In the genomic region with DNA sequence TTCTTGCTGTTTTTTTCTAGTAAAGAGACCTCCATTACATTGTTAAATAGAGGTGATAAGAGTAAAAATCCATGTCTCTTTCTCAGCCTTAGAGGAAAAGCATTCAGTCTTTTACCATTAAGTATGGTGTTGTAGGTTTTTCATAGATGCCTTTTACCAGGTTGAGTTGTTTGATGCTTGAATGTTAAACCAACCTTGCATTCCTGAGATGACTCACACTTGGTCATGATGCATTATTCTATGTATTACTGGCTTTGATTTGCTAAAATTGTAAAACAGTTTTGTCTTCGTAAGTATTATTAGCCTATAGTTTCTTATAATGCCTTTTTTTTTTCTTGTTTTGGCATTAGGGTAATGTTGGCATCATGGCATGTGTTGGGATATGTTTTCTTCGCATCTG, we compare ENCODE assay signal across 19 cellular contexts. TPM values are rescaled to one million over a fixed set of nuclear protein-coding genes. Genes with fewer than 3 reads are reported as not detected.
DNase-seq lines count a peak whose midpoint lies in the region; ATAC-seq and TF ChIP-seq lines count a peak whose summit lies in the region.
"Had no signal": no experiment of that assay in that cellular context is flagged by ENCODE, and none has a peak within 500 bp of the region (broad histone marks: within the 10 kb centered on the region; RNA-seq: fewer than 3 reads in every experiment).

No MANE protein-coding gene starts in this region.

- intact Hi-C loops in activated naive CD4-positive, alpha-beta T cell treated with anti-CD3 and anti-CD28 coated beads for 36 hours (cut with micrococcal nuclease) = no loop called here
- intact Hi-C loops in Right ventricle myocardium inferior (cut with DNase I) = no loop called here

- peak overlapping the region; percentile 33 for H3K27ac Mint-ChIP-seq in activated naive CD4-positive, alpha-beta T cell treated with anti-CD3 and anti-CD28 coated beads, Interleukin-2, amount 50 U/mL, for 24 hours
- H3K27ac Mint-ChIP-seq in activated naive CD4-positive, alpha-beta T cell treated with anti-CD3 and anti-CD28 coated beads for 36 hours = no peak overlapping the region
- H3K27ac Mint-ChIP-seq: activated T-helper 2 cell treated with anti-CD3 and anti-CD28 coated beads, Interferon-gamma antibody, Interleukin-2, Interleukin-4, amounts not matched to agents 10 μg/mL and 5 μg/mL and 100 μg/mL, durations not matched to agents 14 hours and 24 hours and 36 hours; T-helper 2 cell treated with Interferon-gamma antibody and Interleukin-4, amounts not matched to agents 5 μg/mL and 100 μg/mL, for 36 hours had no signal

- no peaks in the 10 kb centered on the region for H3K27me3 Mint-ChIP-seq in activated naive CD4-positive, alpha-beta T cell treated with anti-CD3 and anti-CD28 coated beads, Interleukin-2, amount 50 U/mL, for 24 hours
- no peaks in the 10 kb centered on the region for H3K27me3 Mint-ChIP-seq in activated naive CD4-positive, alpha-beta T cell treated with anti-CD3 and anti-CD28 coated beads for 36 hours (ENCODE audit: low read depth)

- H3K4me3 ChIP-seq in astrocyte of the spinal cord (ENCODE audit: low read depth, low read length) = no peak overlapping the region
- H3K4me3 ChIP-seq: adrenal gland, heart left ventricle, transverse colon had no signal

- no peak for DNase-seq in activated naive CD4-positive, alpha-beta T cell treated with anti-CD3 and anti-CD28 coated beads for 36 hours
- DNase-seq in astrocyte of the spinal cord (ENCODE audit: low read depth, low spot score) (peak; percentile 25), fibroblast of the conjunctiva (ENCODE audit: low read depth) (peak; percentile 5), Right ventricle myocardium inferior (ENCODE audit: missing footprints) (no peak)
- DNase-seq in effector CD4-positive, alpha-beta T cell = no peak
- DNase-seq in central memory CD4-positive, alpha-beta T cell = no peak
- DNase-seq: ACHN; DND-41; heart left ventricle; mesendoderm; SHP77; stimulated activated naive CD8-positive, alpha-beta T cell treated with anti-CD3 and anti-CD28 coated beads, Interleukin-15, Interleukin-2, amounts not matched to agents 100 U/mL and 50 U/mL, for 24 hours; transverse colon had no signal

- TF ChIP-seq CTCF in astrocyte of the spinal cord (IDR thresholded peaks at IDR 0.05; ENCODE audit: low read depth, low read length) = no peak

- in situ Hi-C loops in astrocyte of the spinal cord (cut with HindIII; ENCODE audit: low sequenced_read_pairs) = no loop called here

- H3K4me3 Mint-ChIP-seq in activated naive CD4-positive, alpha-beta T cell treated with anti-CD3 and anti-CD28 coated beads, Interleukin-2, amount 50 U/mL, for 24 hours = no peak overlapping the region
- H3K4me3 Mint-ChIP-seq in activated naive CD4-positive, alpha-beta T cell treated with anti-CD3 and anti-CD28 coated beads for 36 hours = no peak overlapping the region
- H3K4me3 Mint-ChIP-seq: neural crest cell; T-helper 2 cell treated with Interferon-gamma antibody and Interleukin-4, amounts not matched to agents 5 μg/mL and 100 μg/mL, for 36 hours had no signal

- CTCF ChIA-PET in activated naive CD4-positive, alpha-beta T cell treated with anti-CD3 and anti-CD28 coated beads for 36 hours (lab: Charles Lee) = no interaction called here

- peaks cover 43% of the 10 kb centered on the region for H3K36me3 Mint-ChIP-seq in activated naive CD4-positive, alpha-beta T cell treated with anti-CD3 and anti-CD28 coated beads, Interleukin-2, amount 50 U/mL, for 24 hours
- peaks cover 69% of the 10 kb centered on the region for H3K36me3 Mint-ChIP-seq in activated naive CD4-positive, alpha-beta T cell treated with anti-CD3 and anti-CD28 coated beads for 36 hours (ENCODE audit: low read depth)

- ATAC-seq in HG02610 (IDR thresholded peaks at IDR 0.05; ENCODE audit: unreplicated experiment) (no peak), Right ventricle myocardium inferior (no peak)
- ATAC-seq: heart left ventricle; stimulated activated naive CD8-positive, alpha-beta T cell treated with anti-CD3 and anti-CD28 coated beads, Interleukin-15, Interleukin-2, amounts not matched to agents 100 U/mL and 50 U/mL, for 24 hours had no signal

- H3K9me3 Mint-ChIP-seq in activated naive CD4-positive, alpha-beta T cell treated with anti-CD3 and anti-CD28 coated beads, Interleukin-2, amount 50 U/mL, for 24 hours = peaks cover 9% of the 10 kb centered on the region
- H3K9me3 Mint-ChIP-seq in activated naive CD4-positive, alpha-beta T cell treated with anti-CD3 and anti-CD28 coated beads for 36 hours = peaks cover 9% of the 10 kb centered on the region

- H3K4me1 Mint-ChIP-seq in activated naive CD4-positive, alpha-beta T cell treated with anti-CD3 and anti-CD28 coated beads, Interleukin-2, amount 50 U/mL, for 24 hours = peaks cover 27% of the 10 kb centered on the region
- peaks cover 13% of the 10 kb centered on the region for H3K4me1 Mint-ChIP-seq in activated naive CD4-positive, alpha-beta T cell treated with anti-CD3 and anti-CD28 coated beads for 36 hours (ENCODE audit: low read depth)
- H3K4me1 Mint-ChIP-seq: neural crest cell had no signal

RNA-seq across cellular contexts. Expression of gene USP42, which starts 16.4 kb away (rescaled TPM):
- 1 to 10 TPM; 6.0 to 6.9 TPM for total RNA-seq in activated naive CD4-positive, alpha-beta T cell treated with anti-CD3 and anti-CD28 coated beads for 36 hours
- 4.4 TPM for total RNA-seq in Right ventricle myocardium inferior

Comparison
In these comparisons a context has a peak if more than half of its experiments do, and no peak if none do; other contexts are left out.
1. DNase-seq: peak in astrocyte of the spinal cord (single experiment) and fibroblast of the conjunctiva (single experiment); none in activated naive CD4-positive, alpha-beta T cell treated with anti-CD3 and anti-CD28 coated beads for 36 hours (single experiment), Right ventricle myocardium inferior (single experiment), effector CD4-positive, alpha-beta T cell (single experiment) and central memory CD4-positive, alpha-beta T cell (single experiment).